Comparison of ENCODE assay signal across 1 cellular context in genomic region chr7:74059037-74059436, GRCh38.
A peak's percentile ranks its signal among the peaks of the same experiment; 100 is the strongest.
TF ChIP-seq lines count a peak whose summit lies in the region.

No MANE protein-coding gene starts in this region.

TF ChIP-seq in K562, 482 proteins besides CTCF, POLR2A, EP300 and RAD21:
- TF ChIP-seq NFIC (IDR thresholded peaks at IDR 0.05) (no peak), CBX3 (IDR thresholded peaks at IDR 0.05; ENCODE audit: borderline replicate concordance in 1 of 2, low read length in 2 of 2) (no peak), BCOR (IDR thresholded peaks at IDR 0.05) (peak; percentile 16; the same call in 1 of the 2 replicates), ATF2 (CRISPR knock-in tag; IDR thresholded peaks at IDR 0.05) (no peak), SRSF1 (IDR thresholded peaks at IDR 0.05; ENCODE audit: low read depth, low read length) (no peak), ZNF785 (CRISPR knock-in tag; IDR thresholded peaks at IDR 0.05) (no peak), SETDB1 (IDR thresholded peaks at IDR 0.05; ENCODE audit: low read length) (no peak), ZNF12 (CRISPR knock-in tag; IDR thresholded peaks at IDR 0.05) (no peak), ZNF311 (CRISPR knock-in tag; IDR thresholded peaks at IDR 0.05) (no peak), EGR1 (conservative IDR thresholded peaks at IDR 0.05) (no peak), CREM (IDR thresholded peaks at IDR 0.05; ENCODE audit: low read depth) (no peak), ZKSCAN1 (IDR thresholded peaks at IDR 0.05; ENCODE audit: low read depth, low read length) (no peak), ZNF347 (CRISPR knock-in tag; IDR thresholded peaks at IDR 0.05; ENCODE audit: low read depth) (no peak), RBM25 (IDR thresholded peaks at IDR 0.05; ENCODE audit: low read depth, low read length, severe bottlenecking) (peak; percentile 87), VEZF1 (CRISPR knock-in tag; IDR thresholded peaks at IDR 0.05) (no peak), TRIM24 (IDR thresholded peaks at IDR 0.05) (no peak), CBX1 (IDR thresholded peaks at IDR 0.05; ENCODE audit: low read depth) (no peak), KDM2B (CRISPR knock-in tag; IDR thresholded peaks at IDR 0.05) (no peak), SP2 (IDR thresholded peaks at IDR 0.05; ENCODE audit: extremely low read depth, low read depth, low read length, poor library complexity, severe bottlenecking) (no peak), ZNF780A (CRISPR knock-in tag; IDR thresholded peaks at IDR 0.05) (no peak), AFF1 (IDR thresholded peaks at IDR 0.05; ENCODE audit: low read depth in 1 of 2, partially characterized antibody in 2 of 2) (no peak), ADNP (tag; IDR thresholded peaks at IDR 0.05) (peak; percentile 71), ZNF79 (CRISPR knock-in tag; IDR thresholded peaks at IDR 0.05; ENCODE audit: low read depth) (no peak), KDM1A (IDR thresholded peaks at IDR 0.05) (0 out of 4 replicates have a peak, but pooled peaks of 1 of the 2 experiments have one; percentile 10)
- TF ChIP-seq, protein P1, sequence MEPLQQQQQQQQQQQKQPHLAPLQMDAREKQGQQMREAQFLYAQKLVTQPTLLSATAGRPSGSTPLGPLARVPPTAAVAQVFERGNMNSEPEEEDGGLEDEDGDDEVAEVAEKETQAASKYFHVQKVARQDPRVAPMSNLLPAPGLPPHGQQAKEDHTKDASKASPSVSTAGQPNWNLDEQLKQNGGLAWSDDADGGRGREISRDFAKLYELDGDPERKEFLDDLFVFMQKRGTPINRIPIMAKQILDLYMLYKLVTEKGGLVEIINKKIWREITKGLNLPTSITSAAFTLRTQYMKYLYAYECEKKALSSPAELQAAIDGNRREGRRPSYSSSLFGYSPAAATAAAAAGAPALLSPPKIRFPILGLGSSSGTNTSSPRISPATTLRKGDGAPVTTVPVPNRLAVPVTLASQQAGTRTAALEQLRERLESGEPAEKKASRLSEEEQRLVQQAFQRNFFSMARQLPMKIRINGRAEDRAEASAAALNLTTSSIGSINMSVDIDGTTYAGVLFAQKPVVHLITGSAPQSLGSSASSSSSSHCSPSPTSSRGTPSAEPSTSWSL (CRISPR knock-in tag; IDR thresholded peaks at IDR 0.05; ENCODE audit: borderline replicate concordance): no peak
- TF ChIP-seq, protein P2, sequence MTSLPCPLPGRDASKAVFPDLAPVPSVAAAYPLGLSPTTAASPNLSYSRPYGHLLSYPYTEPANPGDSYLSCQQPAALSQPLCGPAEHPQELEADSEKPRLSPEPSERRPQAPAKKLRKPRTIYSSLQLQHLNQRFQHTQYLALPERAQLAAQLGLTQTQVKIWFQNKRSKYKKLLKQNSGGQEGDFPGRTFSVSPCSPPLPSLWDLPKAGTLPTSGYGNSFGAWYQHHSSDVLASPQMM (CRISPR knock-in tag; IDR thresholded peaks at IDR 0.05): no peak
